In genomic region chr15:70198441-70199123, GRCh38 we compare ENCODE assay signal across 1 cellular context.
TF ChIP-seq lines count a peak whose summit lies in the region.

No MANE protein-coding gene starts in this region.

TF ChIP-seq in SK-N-SH treated with all-trans-retinoic acid at 6 μM for 48 hours, 23 proteins besides CTCF, POLR2A, EP300 and RAD21 (continued from another document):
- TF ChIP-seq PATZ1 (CRISPR knock-in tag; IDR thresholded peaks at IDR 0.05; ENCODE audit: borderline replicate concordance) (no peak), ZNF8 (CRISPR knock-in tag; IDR thresholded peaks at IDR 0.05) (no peak), GLIS3 (CRISPR knock-in tag; IDR thresholded peaks at IDR 0.05) (no peak), ESRRG (CRISPR knock-in tag; IDR thresholded peaks at IDR 0.05) (no peak), CREB5 (CRISPR knock-in tag; IDR thresholded peaks at IDR 0.05; ENCODE audit: low read depth) (no peak), ZNF70 (CRISPR knock-in tag; IDR thresholded peaks at IDR 0.05) (no peak), ZFP30 (CRISPR knock-in tag; IDR thresholded peaks at IDR 0.05) (no peak), TOX (CRISPR knock-in tag; IDR thresholded peaks at IDR 0.05; ENCODE audit: borderline replicate concordance) (no peak)
